ENCODE assay signal across 1 cellular context in genomic region chr3:184174646-184175492, GRCh38.
TF ChIP-seq lines count a peak whose summit lies in the region.

AP2M1 (plus strand) TSS chr3:184174855; CDS start chr3:184176994, 2,139 bp downstream.

TF ChIP-seq in HepG2, 621 proteins besides CTCF, POLR2A, EP300 and RAD21 (continued from another document and continues in another):
- no peak for TF ChIP-seq ARID5B (CRISPR knock-in tag; IDR thresholded peaks at IDR 0.05)
- TF ChIP-seq KAT8 (CRISPR knock-in tag; IDR thresholded peaks at IDR 0.05): peak; percentile 44; the same call in 1 of the 2 replicates
- TF ChIP-seq ZNF580 (CRISPR knock-in tag; IDR thresholded peaks at IDR 0.05; ENCODE audit: borderline replicate concordance, low read depth): no peak
- peak; percentile 22; the same call in 1 of the 2 replicates for TF ChIP-seq RXRB (CRISPR knock-in tag; IDR thresholded peaks at IDR 0.05; ENCODE audit: borderline replicate concordance)
- TF ChIP-seq ZBTB49 (CRISPR knock-in tag; IDR thresholded peaks at IDR 0.05; ENCODE audit: borderline replicate concordance): no peak
- TF ChIP-seq ELF3 (CRISPR knock-in tag; IDR thresholded peaks at IDR 0.05): peak; percentile 60
- TF ChIP-seq NFE2L1 (CRISPR knock-in tag; IDR thresholded peaks at IDR 0.05; ENCODE audit: borderline replicate concordance): no peak
- TF ChIP-seq SPEN (CRISPR knock-in tag; IDR thresholded peaks at IDR 0.05; ENCODE audit: low read depth): peak; percentile 63; the same call in 1 of the 2 replicates
- TF ChIP-seq ZNF547 (CRISPR knock-in tag; IDR thresholded peaks at IDR 0.05): peak; percentile 29; the same call in 1 of the 2 replicates
- 0 out of 2 replicates have a peak, but pooled peaks have one; percentile 42 for TF ChIP-seq ZNF280D (CRISPR knock-in tag; IDR thresholded peaks at IDR 0.05)
- TF ChIP-seq ZNF564 (CRISPR knock-in tag; IDR thresholded peaks at IDR 0.05): no peak
- TF ChIP-seq ZNF3 (CRISPR knock-in tag; IDR thresholded peaks at IDR 0.05): no peak
- peak; percentile 60; the same call in 1 of the 2 replicates for TF ChIP-seq NKX3-1 (CRISPR knock-in tag; IDR thresholded peaks at IDR 0.05)
- no peak for TF ChIP-seq ETV6 (CRISPR knock-in tag; conservative IDR thresholded peaks at IDR 0.05)
- TF ChIP-seq NCOR1 (IDR thresholded peaks at IDR 0.05; ENCODE audit: borderline replicate concordance, low read length): no peak
- TF ChIP-seq ZNF720 (CRISPR knock-in tag; IDR thresholded peaks at IDR 0.05): no peak
- no peak for TF ChIP-seq ZFP1 (CRISPR knock-in tag; IDR thresholded peaks at IDR 0.05)
- TF ChIP-seq NFKBIZ (CRISPR knock-in tag; IDR thresholded peaks at IDR 0.05): no peak
- TF ChIP-seq DRAP1 (CRISPR knock-in tag; IDR thresholded peaks at IDR 0.05): peak; percentile 69
- 0 out of 2 replicates have a peak, but pooled peaks have one; percentile 50 for TF ChIP-seq CCDC6 (CRISPR knock-in tag; IDR thresholded peaks at IDR 0.05)
- TF ChIP-seq ZNF446 (CRISPR knock-in tag; IDR thresholded peaks at IDR 0.05): no peak
- no peak; the same call in 1 of the 2 replicates for TF ChIP-seq TFDP1 (CRISPR knock-in tag; IDR thresholded peaks at IDR 0.05; ENCODE audit: borderline replicate concordance)
- TF ChIP-seq PAF1 (CRISPR knock-in tag; IDR thresholded peaks at IDR 0.05): 0 out of 2 replicates have a peak, but pooled peaks have one; percentile 15
- peak; percentile 68 for TF ChIP-seq AGO2 (optimal IDR thresholded peaks at IDR 0.05; ENCODE audit: low read depth, low read length)
- TF ChIP-seq KLF11 (CRISPR knock-in tag; IDR thresholded peaks at IDR 0.05): no peak
- no peak for TF ChIP-seq ZNF34 (CRISPR knock-in tag; IDR thresholded peaks at IDR 0.05; ENCODE audit: borderline replicate concordance)
- TF ChIP-seq SMARCC2 (IDR thresholded peaks at IDR 0.05): no peak
- no peak for TF ChIP-seq ZNF777 (CRISPR knock-in tag; IDR thresholded peaks at IDR 0.05)
- TF ChIP-seq NONO (IDR thresholded peaks at IDR 0.05): no peak
- TF ChIP-seq NONO (CRISPR knock-in tag; conservative IDR thresholded peaks at IDR 0.05): peak; percentile 79; the same call in 1 of the 2 replicates
- no peak for TF ChIP-seq ZFP37 (CRISPR knock-in tag; IDR thresholded peaks at IDR 0.05; ENCODE audit: borderline replicate concordance)
- no peak for TF ChIP-seq NFIC (IDR thresholded peaks at IDR 0.05; ENCODE audit: low read length)
- TF ChIP-seq CBX1 (IDR thresholded peaks at IDR 0.05; ENCODE audit: low read depth): peak; percentile 62
- TF ChIP-seq GMEB2 (CRISPR knock-in tag; IDR thresholded peaks at IDR 0.05; ENCODE audit: low read depth): peak; percentile 45; the same call in 1 of the 2 replicates
- no peak for TF ChIP-seq ZNF180 (CRISPR knock-in tag; IDR thresholded peaks at IDR 0.05; ENCODE audit: borderline replicate concordance, low read depth)
- peak; percentile 69; the same call in 1 of the 2 replicates for TF ChIP-seq HES4 (CRISPR knock-in tag; IDR thresholded peaks at IDR 0.05; ENCODE audit: borderline replicate concordance)
- no peak for TF ChIP-seq ZBTB26 (CRISPR knock-in tag; IDR thresholded peaks at IDR 0.05; ENCODE audit: borderline replicate concordance)
- TF ChIP-seq ZNF704 (CRISPR knock-in tag; IDR thresholded peaks at IDR 0.05; ENCODE audit: borderline replicate concordance): no peak
- peak; percentile 44; the same call in 1 of the 2 replicates for TF ChIP-seq RFXAP (CRISPR knock-in tag; IDR thresholded peaks at IDR 0.05; ENCODE audit: borderline replicate concordance)
- peak; percentile 77; the same call in 1 of the 2 replicates for TF ChIP-seq ZFP91 (CRISPR knock-in tag; IDR thresholded peaks at IDR 0.05; ENCODE audit: borderline replicate concordance)
- peak; percentile 25; the same call in 1 of the 2 replicates for TF ChIP-seq GABPA (IDR thresholded peaks at IDR 0.05; ENCODE audit: low read depth, low read length)
- TF ChIP-seq GABPA (CRISPR knock-in tag; IDR thresholded peaks at IDR 0.05; ENCODE audit: low read depth): peak; percentile 86
- TF ChIP-seq PLRG1 (conservative IDR thresholded peaks at IDR 0.05): no peak
- TF ChIP-seq ZNF770 (CRISPR knock-in tag; IDR thresholded peaks at IDR 0.05): no peak
- TF ChIP-seq ATAD3A (CRISPR knock-in tag; IDR thresholded peaks at IDR 0.05): no peak
